28 cellular contexts compared by ENCODE assay signal in genomic region chr10:122590158-122590557, GRCh38. TPM values are rescaled to one million over a fixed set of nuclear protein-coding genes. Genes with fewer than 3 reads are reported as not detected.
"Had no signal": no experiment of that assay in that cellular context is flagged by ENCODE, and none has a peak within 500 bp of the region (broad histone marks: within the 10 kb centered on the region; RNA-seq: fewer than 3 reads in every experiment).

No MANE protein-coding gene starts in this region.

- H3K27ac Mint-ChIP-seq: activated naive CD8-positive, alpha-beta T cell; activated T-cell treated with anti-CD3 and anti-CD28 coated beads, Interleukin-2, amount 50 U/mL, for 24 hours; activated T-helper 2 cell treated with anti-CD3 and anti-CD28 coated beads, Interferon-gamma antibody, Interleukin-2, Interleukin-4, amounts not matched to agents 10 μg/mL and 5 μg/mL and 100 μg/mL, durations not matched to agents 14 hours and 24 hours and 36 hours; effector memory CD8-positive, alpha-beta T cell; stimulated activated naive CD8-positive, alpha-beta T cell treated with anti-CD3 and anti-CD28 coated beads, Interleukin-15, amount 100 ng/mL, for 72 hours; WTC11 had no signal

- ATAC-seq: effector memory CD8-positive, alpha-beta T cell; gastrocnemius medialis; left cardiac atrium; pancreas; psoas muscle; right cardiac atrium; stimulated activated naive CD8-positive, alpha-beta T cell treated with anti-CD3 and anti-CD28 coated beads, Interleukin-15, amount 100 ng/mL, for 72 hours; WTC11 had no signal

- H3K36me3 Mint-ChIP-seq: activated naive CD8-positive, alpha-beta T cell; WTC11 had no signal

- H3K27me3 Mint-ChIP-seq: activated naive CD8-positive, alpha-beta T cell had no signal

- H3K9me3 Mint-ChIP-seq: activated T-cell treated with anti-CD3 and anti-CD28 coated beads, Interleukin-2, amount 50 U/mL, for 24 hours; activated T-helper 2 cell treated with anti-CD3 and anti-CD28 coated beads, Interferon-gamma antibody, Interleukin-2, Interleukin-4, amounts not matched to agents 10 μg/mL and 5 μg/mL and 100 μg/mL, durations not matched to agents 14 hours and 24 hours and 36 hours; effector memory CD8-positive, alpha-beta T cell; nephron progenitor cell; stimulated activated naive CD8-positive, alpha-beta T cell treated with anti-CD3 and anti-CD28 coated beads, Interleukin-15, amount 100 ng/mL, for 72 hours had no signal

- DNase-seq: activated CD4-positive, alpha-beta T cell treated with anti-CD3 and anti-CD28 coated beads, Interleukin-2, amount 50 U/mL, for 4 hours; activated CD8-positive, alpha-beta memory T cell treated with anti-CD3 and anti-CD28 coated beads for 24 hours; activated CD8-positive, alpha-beta memory T cell treated with anti-CD3 and anti-CD28 coated beads, Interleukin-2, amount 50 U/mL, for 4 hours; activated naive CD4-positive, alpha-beta T cell; activated T-cell treated with anti-CD3 and anti-CD28 coated beads, Interleukin-2, amount 50 U/mL, for 24 hours; adrenal gland; colonic mucosa; dorsolateral prefrontal cortex; effector memory CD8-positive, alpha-beta T cell; esophagus squamous epithelium; gastrocnemius medialis; hypothalamus; left cardiac atrium; nephron progenitor cell; pancreas; right cardiac atrium; stimulated activated CD4-positive, alpha-beta T cell treated with anti-CD3 and anti-CD28 coated beads, Interleukin-1b, Interleukin-23, amount 100 ng/mL, for 48 hours; stimulated activated naive CD8-positive, alpha-beta T cell treated with anti-CD3 and anti-CD28 coated beads, Interleukin-15, amount 100 ng/mL, for 72 hours; T-helper 9 cell had no signal

- H3K4me1 Mint-ChIP-seq: stimulated activated naive CD8-positive, alpha-beta T cell treated with anti-CD3 and anti-CD28 coated beads, Interleukin-15, amount 100 ng/mL, for 72 hours; WTC11 had no signal

- H3K4me3 Mint-ChIP-seq: activated naive CD8-positive, alpha-beta T cell; activated T-cell treated with anti-CD3 and anti-CD28 coated beads, Interleukin-2, amount 50 U/mL, for 24 hours; effector memory CD8-positive, alpha-beta T cell; nephron progenitor cell; stimulated activated naive CD8-positive, alpha-beta T cell treated with anti-CD3 and anti-CD28 coated beads, Interleukin-15, amount 100 ng/mL, for 72 hours; WTC11 had no signal

RNA-seq across cellular contexts. Expression of gene DMBT1, which starts 29.6 kb away (rescaled TPM):
- total RNA-seq: activated T-helper 2 cell treated with anti-CD3 and anti-CD28 coated beads, Interferon-gamma antibody, Interleukin-2, Interleukin-4, amounts not matched to agents 10 μg/mL and 5 μg/mL and 100 μg/mL, durations not matched to agents 14 hours and 24 hours and 36 hours; ascending aorta; endothelial cell of umbilical vein; left cardiac atrium; skeletal muscle tissue; T-helper 1 cell treated with Interleukin-12 subunit alpha and Interleukin-12 subunit beta and Interleukin-4 antibody, amounts not matched to agents 30 ng/mL and 1 ng/mL, for 36 hours; tibial nerve had no signal
